8 cellular contexts compared by ENCODE assay signal in the genomic region with DNA sequence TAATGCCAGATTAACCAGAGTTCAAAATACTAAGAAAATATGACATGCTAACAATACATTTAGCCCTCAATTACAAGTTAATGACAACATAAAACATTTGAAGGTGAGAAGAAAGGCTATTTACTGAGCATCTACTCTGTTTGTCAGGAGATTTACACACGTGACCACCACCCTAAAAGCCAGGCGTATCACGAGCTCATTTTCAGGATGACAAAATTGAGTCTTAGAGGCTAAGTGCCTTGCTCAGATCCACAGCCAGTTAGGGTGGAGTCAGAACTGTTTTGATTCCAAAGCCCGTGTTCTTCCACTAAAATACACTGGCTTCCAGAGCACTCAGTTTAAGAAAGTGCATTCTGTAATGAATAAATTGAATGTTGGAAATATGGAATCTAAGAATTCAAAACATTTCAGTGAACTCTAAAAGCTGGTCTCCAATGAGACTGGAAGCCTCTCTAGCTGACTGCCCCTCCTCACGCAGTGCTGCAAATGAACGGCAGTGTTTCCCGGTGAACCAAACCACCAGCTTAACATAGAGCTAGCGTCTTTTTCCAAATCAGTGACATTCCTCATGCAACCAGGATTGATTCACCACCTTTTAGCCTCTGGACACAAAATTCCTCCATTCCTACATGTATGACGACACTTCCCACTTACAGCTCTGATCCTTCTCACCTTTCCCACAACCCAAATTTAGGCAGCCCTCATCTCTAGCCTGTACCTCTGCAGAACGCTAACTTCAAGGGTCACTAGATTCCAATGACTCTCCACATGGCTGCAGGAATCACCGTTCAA. TPM values are rescaled to one million over a fixed set of nuclear protein-coding genes. Genes with fewer than 3 reads are reported as not detected.
DNase-seq lines count a peak whose midpoint lies in the region; ATAC-seq and TF ChIP-seq lines count a peak whose summit lies in the region.

No MANE protein-coding gene starts in this region.

- TF ChIP-seq CTCF in HFFc6 (IDR thresholded peaks at IDR 0.05) (no peak), MCF 10A (IDR thresholded peaks at IDR 0.05; ENCODE audit: unreplicated experiment) (no peak), thoracic aorta (IDR thresholded peaks at IDR 0.05) (no peak)

- CTCF ChIA-PET in MCF 10A (lab: Yijun Ruan, JAX) = interaction anchor here (0.6 to 2.1 kb wide), 6 partner anchors 11 to 35 kb away, joined by 3 to 9 read pairs (median 4); a partner anchor contains a TSS
- CTCF ChIA-PET in activated CD4-positive, alpha-beta memory T cell treated with anti-CD3 and anti-CD28 coated beads, Interleukin-2, amount 10 ng/mL, durations not matched to agents 7 days and 5 days (lab: Charles Lee) = interaction anchor here (0.7 to 1.2 kb wide), 3 partner anchors 34 to 51 kb away, joined by 3 read pairs; no protein-coding TSS in a partner anchor

- intact Hi-C loops in MCF 10A (cut with micrococcal nuclease) (no loop called here), posterior vena cava (cut with DNase I) (no loop called here)

- no peaks in the 10 kb centered on the region for H3K9me3 ChIP-seq in thoracic aorta

- H3K27me3 Mint-ChIP-seq in HFFc6 (ENCODE audit: insufficient read depth) (no peaks in the 10 kb centered on the region; the same call in 1 of the 2 replicates), MCF 10A (ENCODE audit: insufficient read depth, unreplicated experiment) (no peaks in the 10 kb centered on the region)
- H3K27me3 Mint-ChIP-seq in activated CD4-positive, alpha-beta memory T cell treated with anti-CD3 and anti-CD28 coated beads, Interleukin-2, amount 10 ng/mL, durations not matched to agents 7 days and 5 days = no peaks in the 10 kb centered on the region

- H3K4me1 Mint-ChIP-seq in HFFc6 (ENCODE audit: low read depth) (peaks cover 96% of the 10 kb centered on the region), MCF 10A (ENCODE audit: insufficient read depth, unreplicated experiment) (peaks cover 57% of the 10 kb centered on the region)
- peaks cover 51% of the 10 kb centered on the region for H3K4me1 Mint-ChIP-seq in activated CD4-positive, alpha-beta memory T cell treated with anti-CD3 and anti-CD28 coated beads, Interleukin-2, amount 10 ng/mL, durations not matched to agents 7 days and 5 days

- H3K9me3 Mint-ChIP-seq in HFFc6 (no peaks in the 10 kb centered on the region), MCF 10A (ENCODE audit: unreplicated experiment) (no peaks in the 10 kb centered on the region)
- no peaks in the 10 kb centered on the region for H3K9me3 Mint-ChIP-seq in activated CD4-positive, alpha-beta memory T cell treated with anti-CD3 and anti-CD28 coated beads, Interleukin-2, amount 10 ng/mL, durations not matched to agents 7 days and 5 days

- POLR2A ChIA-PET in MCF 10A (lab: Yijun Ruan, JAX) = interaction anchor here (0.6 to 11.4 kb wide), 9 partner anchors 8 to 608 kb away, joined by 3 to 336 read pairs (median 9); a partner anchor contains a TSS
- POLR2A ChIA-PET in activated CD4-positive, alpha-beta memory T cell treated with anti-CD3 and anti-CD28 coated beads, Interleukin-2, amount 10 ng/mL, durations not matched to agents 7 days and 5 days (lab: Charles Lee) = interaction anchor here (1.9 kb wide), 1 partner anchor 22 kb away, joined by 7 read pairs; a partner anchor contains a TSS

- H3K27ac Mint-ChIP-seq in HFFc6 (peak overlapping the region; percentile 99), MCF 10A (ENCODE audit: low read depth, unreplicated experiment) (peak overlapping the region; percentile 93)
- no peak overlapping the region for H3K27ac Mint-ChIP-seq in activated CD4-positive, alpha-beta memory T cell treated with anti-CD3 and anti-CD28 coated beads, Interleukin-2, amount 10 ng/mL, durations not matched to agents 7 days and 5 days

- no TSS peak for BruUV-seq in MCF 10A (replicated peaks; lab: Mats Ljungman, UMichigan)

- DNase-seq in HFFc6 = peak; percentile 62
- DNase-seq in MCF 10A (ENCODE audit: unreplicated experiment) = peak; percentile 67
- peak; percentile 56 for DNase-seq in iris pigment epithelial cell (ENCODE audit: low read depth)
- DNase-seq in thoracic aorta (ENCODE audit: low spot score) = no peak
- no peak for DNase-seq in posterior vena cava (ENCODE audit: low spot score)
- no peak for DNase-seq in activated CD4-positive, alpha-beta memory T cell treated with anti-CD3 and anti-CD28 coated beads, Interleukin-2, amount 10 ng/mL, durations not matched to agents 7 days and 5 days

- H3K36me3 ChIP-seq in thoracic aorta = no peaks in the 10 kb centered on the region

- H3K4me3 Mint-ChIP-seq in HFFc6 = peak overlapping the region; percentile 86
- peak overlapping the region; percentile 50 for H3K4me3 Mint-ChIP-seq in MCF 10A (ENCODE audit: unreplicated experiment)
- no peak overlapping the region for H3K4me3 Mint-ChIP-seq in activated CD4-positive, alpha-beta memory T cell treated with anti-CD3 and anti-CD28 coated beads, Interleukin-2, amount 10 ng/mL, durations not matched to agents 7 days and 5 days

- H3K4me1 ChIP-seq in thoracic aorta (ENCODE audit: control insufficient read depth in 1 of 2, low read depth in 2 of 2) = peaks cover 61 to 98% of the 10 kb centered on the region in 2 donors

- peak overlapping the region; percentile 58 for H3K4me3 ChIP-seq in thoracic aorta

- peaks cover 42% of the 10 kb centered on the region for H3K36me3 Mint-ChIP-seq in HFFc6 (ENCODE audit: low read depth)
- H3K36me3 Mint-ChIP-seq in MCF 10A (ENCODE audit: insufficient read depth, unreplicated experiment) = peaks cover 23% of the 10 kb centered on the region
- H3K36me3 Mint-ChIP-seq in activated CD4-positive, alpha-beta memory T cell treated with anti-CD3 and anti-CD28 coated beads, Interleukin-2, amount 10 ng/mL, durations not matched to agents 7 days and 5 days (ENCODE audit: low read depth) = peaks cover 11% of the 10 kb centered on the region

- ATAC-seq in thoracic aorta (ENCODE audit: insufficient number of reproducible peaks, low FRiP score, low read depth) (peak; percentile 49), GM18502 (IDR thresholded peaks at IDR 0.05; ENCODE audit: poor library complexity, unreplicated experiment) (no peak), GM21367 (IDR thresholded peaks at IDR 0.05; ENCODE audit: unreplicated experiment) (no peak)

- H3K27me3 ChIP-seq in thoracic aorta (replicated peaks; ENCODE audit: insufficient read depth) = no peaks in the 10 kb centered on the region

- H3K27ac ChIP-seq in thoracic aorta = peak overlapping the region; percentile 91 to 97

RNA-seq across cellular contexts. Expression of a gene that starts 5.9 kb away (rescaled TPM):
- 10 to 100 TPM; 73.9 to 90.4 (median 78.1) TPM for total RNA-seq in HFFc6 (2021; fragmentation: NEBNext Ultra II Directional; extraction: Animal tissue kit (Norgen Biotek cat#: 25700))
- total RNA-seq in MCF 10A (2022) (46.3 and 54.5 TPM in 2 replicates), thoracic aorta (10 to 100 TPM; 63.7 to 80.8 TPM), posterior vena cava (10 to 100 TPM; 34.0 to 38.5 TPM)
- 10 to 100 TPM; 24.6 to 25.1 TPM for total RNA-seq in activated CD4-positive, alpha-beta memory T cell treated with anti-CD3 and anti-CD28 coated beads, Interleukin-2, amount 10 ng/mL, durations not matched to agents 7 days and 5 days

RNA-seq across cellular contexts. Expression of a gene that starts 22.1 kb away (rescaled TPM):
- 10 to 100 TPM; 12.5 to 15.4 (median 13.8) TPM for total RNA-seq in HFFc6 (2021; fragmentation: NEBNext Ultra II Directional; extraction: Animal tissue kit (Norgen Biotek cat#: 25700))
- 4.2 and 4.9 TPM in 2 replicates for total RNA-seq in MCF 10A (2022)
- total RNA-seq in thoracic aorta = 10 to 100 TPM; 13.4 to 50.1 TPM
- 10 to 100 TPM; 14.7 to 15.8 TPM for total RNA-seq in posterior vena cava
- 1 to 10 TPM; 7.4 to 7.9 TPM for total RNA-seq in activated CD4-positive, alpha-beta memory T cell treated with anti-CD3 and anti-CD28 coated beads, Interleukin-2, amount 10 ng/mL, durations not matched to agents 7 days and 5 days

Comparison
In these comparisons a context has a peak if more than half of its experiments do, and no peak if none do; other contexts are left out.
1. DNase-seq: peak in HFFc6 (single experiment), MCF 10A (single experiment) and iris pigment epithelial cell (single experiment); none in thoracic aorta (single experiment), posterior vena cava (single experiment) and activated CD4-positive, alpha-beta memory T cell treated with anti-CD3 and anti-CD28 coated beads, Interleukin-2, amount 10 ng/mL, durations not matched to agents 7 days and 5 days (single experiment).